Comparison of ENCODE assay signal across 16 cellular contexts in the genomic region with DNA sequence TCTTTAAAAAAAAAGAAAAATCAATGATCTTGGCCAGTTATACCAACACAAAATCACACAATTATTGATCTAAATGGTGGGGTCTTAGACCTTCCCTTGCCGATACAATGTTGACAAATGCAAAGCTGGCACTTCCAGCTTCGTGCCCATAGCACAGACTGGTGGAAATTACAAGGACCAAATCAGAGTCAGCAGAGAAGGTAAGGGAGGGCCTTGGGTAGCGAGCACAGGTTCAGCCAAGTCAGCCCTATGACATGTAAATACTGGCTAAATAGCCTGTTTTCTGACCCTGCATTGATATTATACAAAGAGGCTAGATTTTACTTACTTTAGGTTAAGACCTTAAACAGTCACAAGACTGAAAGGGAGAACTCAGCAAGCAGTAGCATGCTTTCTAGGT. TPM values are rescaled to one million over a fixed set of nuclear protein-coding genes. Genes with fewer than 3 reads are reported as not detected.
A peak's percentile ranks its signal among the peaks of the same experiment; 100 is the strongest.
DNase-seq lines count a peak whose midpoint lies in the region; ATAC-seq, FAIRE-seq and TF ChIP-seq lines count a peak whose summit lies in the region.
"Had no signal": no experiment of that assay in that cellular context is flagged by ENCODE, and none has a peak within 500 bp of the region (broad histone marks: within the 10 kb centered on the region; RNA-seq: fewer than 3 reads in every experiment).

No MANE protein-coding gene starts in this region.

- TF ChIP-seq POLR2A in erythroblast (IDR thresholded peaks at IDR 0.05; ENCODE audit: low read length) = no peak

- no peak for FAIRE-seq in pancreas (lab: Jason Lieb, UNC)

- no peaks in the 10 kb centered on the region for H3K36me3 ChIP-seq in OCI-LY3 (replicated peaks; ENCODE audit: low read depth, low read length)
- no peaks in the 10 kb centered on the region for H3K36me3 ChIP-seq in pancreas
- H3K36me3 ChIP-seq: BE2C, prostate gland, thoracic aorta had no signal

- no peaks in the 10 kb centered on the region for H4K20me1 ChIP-seq in OCI-LY3 (ENCODE audit: insufficient read depth, low read length)

- no peak overlapping the region; the same call in 1 of the 2 replicates for H3K9ac ChIP-seq in OCI-LY3 (ENCODE audit: low read length)

- H2AFZ ChIP-seq in OCI-LY3 (ENCODE audit: low read depth, low read length) = no peak overlapping the region

- peak overlapping the region; percentile 18; the same call in 1 of the 2 replicates for H3K27ac ChIP-seq in OCI-LY3 (ENCODE audit: low read length)
- H3K27ac ChIP-seq in pancreas = peak overlapping the region in 2 of 4 donors; percentile 44 to 64
- H3K27ac ChIP-seq: esophagus muscularis mucosa, prostate gland, thoracic aorta had no signal

- peaks cover 25% of the 10 kb centered on the region for H3K4me1 ChIP-seq in OCI-LY3 (ENCODE audit: low read length)
- H3K4me1 ChIP-seq in pancreas = peaks cover 20 to 30% (median 22%) of the 10 kb centered on the region in 3 donors
- H3K4me1 ChIP-seq: BE2C, esophagus muscularis mucosa had no signal

- H3K27me3 ChIP-seq in OCI-LY3 (ENCODE audit: low read depth, low read length) = no peaks in the 10 kb centered on the region
- no peaks in the 10 kb centered on the region for H3K27me3 ChIP-seq in pancreas
- H3K27me3 ChIP-seq: BE2C, esophagus muscularis mucosa had no signal

- 11 to 21% methylated on average over 3 of the region's 3 CpGs for WGBS in pancreas, 2 donors

- DNase-seq in pancreas (no peak), GM20000 (ENCODE audit: low spot score) (no peak), erythroblast (lab: John Stamatoyannopoulos, UW) (no peak)
- DNase-seq: BE2C; immature natural killer cell; naive thymus-derived CD4-positive, alpha-beta T cell; NK-92 treated with Interleukin-12 subunit alpha and Interleukin-12 subunit beta, amount 100 ng/mL, for 24 hours; RPMI8226 had no signal

- no peak for TF ChIP-seq CTCF in OCI-LY3 (IDR thresholded peaks at IDR 0.05; ENCODE audit: low read depth, low read length)
- TF ChIP-seq CTCF in pancreas (IDR thresholded peaks at IDR 0.05) = no peak
- TF ChIP-seq CTCF in GM20000 (IDR thresholded peaks at IDR 0.05; ENCODE audit: extremely low read depth, missing control alignments) = no peak

- H3K9me3 ChIP-seq in OCI-LY3 (ENCODE audit: insufficient read depth, low read length) (no peaks in the 10 kb centered on the region), pancreas (no peaks in the 10 kb centered on the region)
- H3K9me3 ChIP-seq: BE2C, esophagus muscularis mucosa, prostate gland, thoracic aorta had no signal

- intact Hi-C loops in pancreas (cut with DNase I) = no loop called here

- ATAC-seq in GM19023 (IDR thresholded peaks at IDR 0.05; ENCODE audit: unreplicated experiment) (peak; percentile 6), HG02798 (IDR thresholded peaks at IDR 0.05; ENCODE audit: poor library complexity, unreplicated experiment) (peak; percentile 24), pancreas (peak; percentile 51 to 78 (median 71)), GM19035 (IDR thresholded peaks at IDR 0.05; ENCODE audit: unreplicated experiment) (no peak)
- ATAC-seq: activated T-helper 17 cell treated with anti-CD3 and anti-CD28 coated beads, Interleukin-2, amount 50 U/mL, for 72 hours; naive thymus-derived CD4-positive, alpha-beta T cell had no signal

- peak overlapping the region; percentile 48 for H3K4me2 ChIP-seq in OCI-LY3 (ENCODE audit: low read length)

- peak overlapping the region; percentile 20; the same call in 1 of the 2 replicates for H3K4me3 ChIP-seq in OCI-LY3 (ENCODE audit: low read length)
- no peak overlapping the region for H3K4me3 ChIP-seq in pancreas
- H3K4me3 ChIP-seq: esophagus muscularis mucosa, prostate gland, thoracic aorta had no signal

- no peaks in the 10 kb centered on the region for H3K79me2 ChIP-seq in OCI-LY3 (ENCODE audit: low read length)

RNA-seq across cellular contexts. Expression of gene WDR89, which starts 30.3 kb away (rescaled TPM):
- total RNA-seq in pancreas = 10 to 100 TPM in 1 of 6 donors, 1 to 10 TPM in 5; 4.3 to 11.0 (median 7.6) TPM
- 1 to 10 TPM; 4.0 to 6.6 TPM for polyA plus RNA-seq in pancreas

RNA-seq across cellular contexts. Expression of gene SGPP1, which starts 55.9 kb away (rescaled TPM):
- total RNA-seq in pancreas = 10 to 100 TPM in 5 of 6 donors, 1 to 10 TPM in 1; 8.9 to 14.3 (median 11.4) TPM
- polyA plus RNA-seq in pancreas = 10 to 100 TPM in 1 of 2 donors, 1 to 10 TPM in 1; 5.7 to 10.7 TPM
